In the genomic region with DNA sequence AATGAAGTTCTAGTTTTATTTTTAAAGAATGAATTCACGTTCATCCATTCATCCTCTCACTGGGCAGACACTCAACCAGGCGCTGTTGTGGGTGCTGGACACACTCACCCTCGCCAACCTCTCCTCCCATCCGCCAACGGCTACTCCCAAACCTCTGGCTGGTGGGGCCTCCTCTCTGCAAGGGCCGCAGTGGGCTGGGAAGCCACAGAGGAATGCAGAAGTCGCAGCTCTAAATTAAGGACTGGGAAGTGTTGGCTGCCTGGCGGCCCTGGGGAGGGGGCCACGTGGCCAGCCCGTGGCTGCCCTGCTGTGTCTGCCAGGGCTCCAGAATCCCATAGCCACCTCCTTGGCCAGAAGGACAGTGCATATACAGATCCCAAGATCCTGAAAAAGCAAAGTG, we compare ENCODE assay signal across 14 cellular contexts. TPM values are rescaled to one million over a fixed set of nuclear protein-coding genes. Genes with fewer than 3 reads are reported as not detected.
DNase-seq lines count a peak whose midpoint lies in the region; ATAC-seq and TF ChIP-seq lines count a peak whose summit lies in the region.
"Had no signal": no experiment of that assay in that cellular context is flagged by ENCODE, and none has a peak within 500 bp of the region (broad histone marks: within the 10 kb centered on the region; RNA-seq: fewer than 3 reads in every experiment).

No MANE protein-coding gene starts in this region.

- intact Hi-C loops in CD14-positive monocyte (cut with micrococcal nuclease): loop anchor here in 1 of 2 donors (2.0 kb wide), 1 partner anchor 29 kb away; no protein-coding TSS in a partner anchor
- intact Hi-C loops in activated B cell treated with CpG ODN at 0.5 μM for 24 hours (cut with micrococcal nuclease): loop anchor here (10.0 kb wide), 1 partner anchor 301 kb away; a partner anchor contains a TSS

- H2AFZ ChIP-seq in DND-41 (ENCODE audit: low read depth, low read length): peak overlapping the region; percentile 72

- POLR2A ChIA-PET in activated B cell treated with CpG ODN at 0.5 μM for 24 hours (lab: Charles Lee): interaction anchor here (0.6 to 2.4 kb wide), 8 partner anchors 11 to 501 kb away, joined by 3 to 53 read pairs (median 4); a partner anchor contains a TSS

- H3K4me3 ChIP-seq in DND-41 (ENCODE audit: low read depth in 1 of 2, low read length in 2 of 2) (no peak overlapping the region), brain microvascular endothelial cell (ENCODE audit: low read depth, low read length) (no peak overlapping the region), BE2C (ENCODE audit: low read depth, low read length) (no peak overlapping the region)
- H3K4me3 ChIP-seq: suprapubic skin had no signal

- peak overlapping the region; percentile 58 for H3K9ac ChIP-seq in DND-41 (ENCODE audit: low read depth, low read length)

- ATAC-seq in DND-41 (ENCODE audit: insufficient read depth, low read depth): no peak
- no peak for ATAC-seq in activated B cell treated with CpG ODN at 0.5 μM for 24 hours (ENCODE audit: low read depth)
- no peak for ATAC-seq in HG02763 (IDR thresholded peaks at IDR 0.05; ENCODE audit: unreplicated experiment)

- in situ Hi-C loops in brain microvascular endothelial cell (cut with HindIII; ENCODE audit: low pct_ligation_motif_present, low sequenced_read_pairs): no loop called here

- peaks cover 0 to 2% (median 0%) of the 10 kb centered on the region in 7 donors for H3K9me3 Mint-ChIP-seq in CD14-positive monocyte
- no peaks in the 10 kb centered on the region for H3K9me3 Mint-ChIP-seq in activated B cell treated with CpG ODN at 0.5 μM for 24 hours

- H3K27me3 Mint-ChIP-seq in CD14-positive monocyte (ENCODE audit: low read depth in 3 of 3) (peaks cover 0 to 6% (median 2%) of the 10 kb centered on the region in 3 donors), activated B cell treated with CpG ODN at 0.5 μM for 24 hours (no peaks in the 10 kb centered on the region)

- H3K9me3 ChIP-seq in DND-41 (ENCODE audit: insufficient read depth, low read length, severe bottlenecking) (no peaks in the 10 kb centered on the region), BE2C (no peaks in the 10 kb centered on the region)
- H3K9me3 ChIP-seq: suprapubic skin had no signal

- H3K4me1 ChIP-seq in DND-41 (ENCODE audit: insufficient read depth, low read length): peaks cover 54% of the 10 kb centered on the region
- no peaks in the 10 kb centered on the region for H3K4me1 ChIP-seq in BE2C

- H3K36me3 Mint-ChIP-seq in CD14-positive monocyte (peaks cover 11 to 29% of the 10 kb centered on the region in 2 donors), activated B cell treated with CpG ODN at 0.5 μM for 24 hours (ENCODE audit: low read depth) (peaks cover 22% of the 10 kb centered on the region)

- TF ChIP-seq CTCF in CD14-positive monocyte (IDR thresholded peaks at IDR 0.05): no peak
- no peak for TF ChIP-seq CTCF in DND-41 (IDR thresholded peaks at IDR 0.05; ENCODE audit: borderline replicate concordance, extremely low read depth, low read length, poor library complexity, severe bottlenecking)
- TF ChIP-seq CTCF in activated B cell treated with CpG ODN at 0.5 μM for 24 hours (IDR thresholded peaks at IDR 0.05): no peak
- TF ChIP-seq CTCF in brain microvascular endothelial cell (IDR thresholded peaks at IDR 0.05; ENCODE audit: low read depth, low read length, missing control alignments): no peak
- no peak for TF ChIP-seq CTCF in BE2C (IDR thresholded peaks at IDR 0.05; ENCODE audit: low read depth, low read length)

- H3K36me3 ChIP-seq in DND-41 (ENCODE audit: insufficient read depth, low read length): no peaks in the 10 kb centered on the region
- no peaks in the 10 kb centered on the region for H3K36me3 ChIP-seq in brain microvascular endothelial cell (replicated peaks)
- H3K36me3 ChIP-seq in BE2C: no peaks in the 10 kb centered on the region
- H3K36me3 ChIP-seq: suprapubic skin had no signal

- H4K20me1 ChIP-seq in DND-41 (ENCODE audit: insufficient read depth, low read length): no peaks in the 10 kb centered on the region

- H3K27me3 ChIP-seq in DND-41 (ENCODE audit: insufficient read depth, low read length, poor library complexity) (no peaks in the 10 kb centered on the region), brain microvascular endothelial cell (replicated peaks) (no peaks in the 10 kb centered on the region), BE2C (no peaks in the 10 kb centered on the region)
- H3K27me3 ChIP-seq: suprapubic skin had no signal

- peak overlapping the region; percentile 57 for H3K4me2 ChIP-seq in DND-41 (ENCODE audit: insufficient read depth, low read length)

- CTCF ChIA-PET in activated B cell treated with CpG ODN at 0.5 μM for 24 hours (lab: Charles Lee): interaction anchor here (1.3 to 1.5 kb wide), 2 partner anchors 44 kb away, joined by 3 to 9 read pairs; no protein-coding TSS in a partner anchor

- H3K27ac ChIP-seq in DND-41 (ENCODE audit: low read length) (peak overlapping the region; percentile 98), brain microvascular endothelial cell (no peak overlapping the region)
- H3K27ac ChIP-seq: suprapubic skin had no signal

- peak overlapping the region in 6 of 7 donors; percentile 19 to 86 (median 76) for H3K27ac Mint-ChIP-seq in CD14-positive monocyte
- peak overlapping the region; percentile 95 for H3K27ac Mint-ChIP-seq in activated B cell treated with CpG ODN at 0.5 μM for 24 hours

- peak overlapping the region; percentile 9 to 75 for H3K4me3 Mint-ChIP-seq in CD14-positive monocyte
- H3K4me3 Mint-ChIP-seq in activated B cell treated with CpG ODN at 0.5 μM for 24 hours: no peak overlapping the region

- H3K79me2 ChIP-seq in DND-41 (ENCODE audit: insufficient read depth, low read length): no peaks in the 10 kb centered on the region

- H3K4me1 Mint-ChIP-seq in CD14-positive monocyte: peaks cover 55% of the 10 kb centered on the region
- H3K4me1 Mint-ChIP-seq in activated B cell treated with CpG ODN at 0.5 μM for 24 hours: peaks cover 70% of the 10 kb centered on the region

- no peak for DNase-seq in CD14-positive monocyte (ENCODE audit: low spot score)
- DNase-seq in DND-41: no peak
- no peak for DNase-seq in activated B cell treated with CpG ODN at 0.5 μM for 24 hours
- DNase-seq in myocyte (ENCODE audit: low read depth): peak; percentile 57
- no peak for DNase-seq in HuH-7 (ENCODE audit: low spot score)
- no peak for DNase-seq in brain microvascular endothelial cell
- DNase-seq in BE2C: no peak
- DNase-seq: cortex of kidney, NCI-H1436 treated with DMSO at 0.1 percent for 48 hours, NCI-H748 treated with DMSO at 0.1 percent for 48 hours, retina, SHP77 treated with DMSO at 0.1 percent for 48 hours had no signal

RNA-seq across cellular contexts. Expression of a gene that starts 6.8 kb away (rescaled TPM):
- polyA plus RNA-seq in CD14-positive monocyte: 10 to 100 TPM; 10.5 to 15.7 TPM
- total RNA-seq in activated B cell treated with CpG ODN at 0.5 μM for 24 hours: 9.1 and 12.9 TPM in 2 replicates
- not detected in 2 replicates for total RNA-seq in myocyte
- polyA plus RNA-seq in myocyte (2012): not detected
- polyA plus RNA-seq in BE2C (2012; ENCODE audit: insufficient read depth, insufficient read length, low read depth): 1.0 TPM

RNA-seq across cellular contexts. Expression of a gene that starts 30.7 kb away (rescaled TPM):
- 100 to 1,000 TPM; 130 to 137 TPM for polyA plus RNA-seq in CD14-positive monocyte
- total RNA-seq in activated B cell treated with CpG ODN at 0.5 μM for 24 hours: 13.7 and 15.6 TPM in 2 replicates
- 61.2 and 143 TPM in 2 replicates for total RNA-seq in myocyte
- 45.0 TPM for polyA plus RNA-seq in myocyte (2012)
- polyA plus RNA-seq in BE2C (2012; ENCODE audit: insufficient read depth, insufficient read length, low read depth): 90.7 TPM

Comparison
In these comparisons a context has a peak if more than half of its experiments do, and no peak if none do; other contexts are left out.
1. RNA of a gene that starts 6.8 kb away (total RNA-seq): 9.1 to 12.9 TPM in activated B cell treated with CpG ODN at 0.5 μM for 24 hours; not detected in myocyte; every median in the first group is over 10 times any median in the second.